In genomic region chr18:40313030-40313642, GRCh38 we compare ENCODE assay signal across 19 cellular contexts.
"Had no signal": no experiment of that assay in that cellular context is flagged by ENCODE, and none has a peak within 500 bp of the region (broad histone marks: within the 10 kb centered on the region; RNA-seq: fewer than 3 reads in every experiment).

No MANE protein-coding gene starts in this region.

- H3K9me3 Mint-ChIP-seq: neural crest cell had no signal

- H3K36me3 ChIP-seq: esophagus squamous epithelium, left lung, prostate gland, right atrium auricular region, tibial artery had no signal

- H3K9me3 ChIP-seq: esophagus squamous epithelium, left lung, prostate gland, right atrium auricular region, tibial artery had no signal

- H3K4me1 Mint-ChIP-seq: activated CD4-positive, alpha-beta T cell treated with anti-CD3 and anti-CD28 coated beads, Interleukin-2, amount 10 ng/mL, durations not matched to agents 24 days and 14 days; activated naive CD4-positive, alpha-beta T cell treated with anti-CD3 and anti-CD28 coated beads, Interleukin-2, amount 10 ng/mL, durations not matched to agents 7 days and 5 days had no signal

- H3K4me1 ChIP-seq: esophagus squamous epithelium, left lung, prostate gland, right atrium auricular region, tibial artery had no signal

- H3K4me3 ChIP-seq: esophagus squamous epithelium, left lung, prostate gland, right atrium auricular region, tibial artery had no signal

- DNase-seq: activated CD4-positive, alpha-beta T cell treated with anti-CD3 and anti-CD28 coated beads, Interleukin-2, amount 10 ng/mL, durations not matched to agents 24 days and 14 days; activated CD8-positive, alpha-beta T cell treated with anti-CD3 and anti-CD28 coated beads, Interleukin-2, amount 10 ng/mL, durations not matched to agents 7 days and 5 days; activated effector memory CD4-positive, alpha-beta T cell treated with Interleukin-2 at 50 U/mL for 16 hours; activated naive CD4-positive, alpha-beta T cell treated with anti-CD3 and anti-CD28 coated beads, Interleukin-2, amount 10 ng/mL, durations not matched to agents 7 days and 5 days; activated T-cell treated with anti-CD3 and anti-CD28 coated beads, Interleukin-2, amount 50 U/mL, for 48 hours; effector CD4-positive, alpha-beta T cell; esophagus squamous epithelium; foreskin melanocyte; glutamatergic neuron; left lung; midbrain; stimulated activated naive CD8-positive, alpha-beta T cell treated with anti-CD3 and anti-CD28 coated beads, Interleukin-15, Interleukin-2, amounts not matched to agents 100 U/mL and 50 U/mL, for 24 hours; substantia nigra; T-helper 1 cell; T-helper 9 cell; tibial artery had no signal

- H3K27me3 ChIP-seq: esophagus squamous epithelium, left lung, right atrium auricular region, tibial artery had no signal

- H3K27me3 Mint-ChIP-seq: activated CD4-positive, alpha-beta T cell treated with anti-CD3 and anti-CD28 coated beads, Interleukin-2, amount 10 ng/mL, durations not matched to agents 24 days and 14 days; activated naive CD4-positive, alpha-beta T cell treated with anti-CD3 and anti-CD28 coated beads, Interleukin-2, amount 10 ng/mL, durations not matched to agents 7 days and 5 days had no signal

- H3K36me3 Mint-ChIP-seq: activated naive CD4-positive, alpha-beta T cell treated with anti-CD3 and anti-CD28 coated beads, Interleukin-2, amount 10 ng/mL, durations not matched to agents 7 days and 5 days had no signal

- ATAC-seq: activated CD8-positive, alpha-beta T cell treated with anti-CD3 and anti-CD28 coated beads, Interleukin-2, amount 10 ng/mL, durations not matched to agents 7 days and 5 days; left lung; stimulated activated naive CD8-positive, alpha-beta T cell treated with anti-CD3 and anti-CD28 coated beads, Interleukin-15, Interleukin-2, amounts not matched to agents 100 U/mL and 50 U/mL, for 24 hours had no signal

- H3K27ac Mint-ChIP-seq: activated CD4-positive, alpha-beta T cell treated with anti-CD3 and anti-CD28 coated beads, Interleukin-2, amount 10 ng/mL, durations not matched to agents 24 days and 14 days; activated CD8-positive, alpha-beta T cell treated with anti-CD3 and anti-CD28 coated beads, Interleukin-2, amount 10 ng/mL, durations not matched to agents 7 days and 5 days; activated naive CD4-positive, alpha-beta T cell treated with anti-CD3 and anti-CD28 coated beads, Interleukin-2, amount 10 ng/mL, durations not matched to agents 7 days and 5 days had no signal

- H3K4me3 Mint-ChIP-seq: activated CD4-positive, alpha-beta T cell treated with anti-CD3 and anti-CD28 coated beads, Interleukin-2, amount 10 ng/mL, durations not matched to agents 24 days and 14 days; activated CD8-positive, alpha-beta T cell treated with anti-CD3 and anti-CD28 coated beads, Interleukin-2, amount 10 ng/mL, durations not matched to agents 7 days and 5 days; activated naive CD4-positive, alpha-beta T cell treated with anti-CD3 and anti-CD28 coated beads, Interleukin-2, amount 10 ng/mL, durations not matched to agents 7 days and 5 days; neural crest cell had no signal

- H3K27ac ChIP-seq: esophagus squamous epithelium, left lung, prostate gland, right atrium auricular region, tibial artery had no signal
